1 cellular context compared by ENCODE assay signal in the genomic region with DNA sequence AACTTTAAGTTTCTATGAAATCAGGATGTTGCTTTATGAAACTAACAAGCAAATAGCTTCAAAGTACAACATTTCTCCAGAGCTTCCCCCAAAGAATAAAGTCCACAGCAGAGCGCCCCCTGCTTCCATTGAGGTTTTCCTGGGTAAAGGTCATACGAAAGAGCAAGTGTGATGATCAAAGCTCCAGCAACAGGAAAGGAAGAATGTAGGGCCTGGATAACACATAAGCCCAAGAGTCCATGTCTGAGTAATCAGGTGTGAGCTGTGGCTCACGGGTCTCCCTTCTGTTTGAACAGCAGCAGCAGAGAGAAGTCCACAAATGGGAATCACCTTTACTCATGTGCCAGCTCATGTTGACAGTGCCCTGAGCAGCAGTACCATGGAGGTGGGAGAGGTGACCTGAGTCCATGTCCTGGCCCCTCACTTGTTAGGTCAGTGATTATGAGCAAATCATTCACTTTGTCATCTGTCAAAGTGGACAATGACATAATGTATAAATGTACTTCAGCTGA.
TF ChIP-seq lines count a peak whose summit lies in the region.

No MANE protein-coding gene starts in this region.

TF ChIP-seq in HepG2, 621 proteins besides CTCF, POLR2A, EP300 and RAD21 (continued from another document and continues in another):
- TF ChIP-seq, protein P1, sequence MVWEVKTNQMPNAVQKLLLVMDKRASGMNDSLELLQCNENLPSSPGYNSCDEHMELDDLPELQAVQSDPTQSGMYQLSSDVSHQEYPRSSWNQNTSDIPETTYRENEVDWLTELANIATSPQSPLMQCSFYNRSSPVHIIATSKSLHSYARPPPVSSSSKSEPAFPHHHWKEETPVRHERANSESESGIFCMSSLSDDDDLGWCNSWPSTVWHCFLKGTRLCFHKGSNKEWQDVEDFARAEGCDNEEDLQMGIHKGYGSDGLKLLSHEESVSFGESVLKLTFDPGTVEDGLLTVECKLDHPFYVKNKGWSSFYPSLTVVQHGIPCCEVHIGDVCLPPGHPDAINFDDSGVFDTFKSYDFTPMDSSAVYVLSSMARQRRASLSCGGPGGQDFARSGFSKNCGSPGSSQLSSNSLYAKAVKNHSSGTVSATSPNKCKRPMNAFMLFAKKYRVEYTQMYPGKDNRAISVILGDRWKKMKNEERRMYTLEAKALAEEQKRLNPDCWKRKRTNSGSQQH (CRISPR knock-in tag; IDR thresholded peaks at IDR 0.05; ENCODE audit: low read depth): 0 out of 2 replicates have a peak, but pooled peaks have one; percentile 14
- TF ChIP-seq, protein P2, sequence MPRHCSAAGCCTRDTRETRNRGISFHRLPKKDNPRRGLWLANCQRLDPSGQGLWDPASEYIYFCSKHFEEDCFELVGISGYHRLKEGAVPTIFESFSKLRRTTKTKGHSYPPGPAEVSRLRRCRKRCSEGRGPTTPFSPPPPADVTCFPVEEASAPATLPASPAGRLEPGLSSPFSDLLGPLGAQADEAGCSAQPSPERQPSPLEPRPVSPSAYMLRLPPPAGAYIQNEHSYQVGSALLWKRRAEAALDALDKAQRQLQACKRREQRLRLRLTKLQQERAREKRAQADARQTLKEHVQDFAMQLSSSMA (CRISPR knock-in tag; IDR thresholded peaks at IDR 0.05): no peak
- TF ChIP-seq ZNF547 (CRISPR knock-in tag; IDR thresholded peaks at IDR 0.05): no peak
- TF ChIP-seq GABPB1 (CRISPR knock-in tag; IDR thresholded peaks at IDR 0.05): no peak; the same call in 1 of the 2 replicates
- TF ChIP-seq, protein P3, sequence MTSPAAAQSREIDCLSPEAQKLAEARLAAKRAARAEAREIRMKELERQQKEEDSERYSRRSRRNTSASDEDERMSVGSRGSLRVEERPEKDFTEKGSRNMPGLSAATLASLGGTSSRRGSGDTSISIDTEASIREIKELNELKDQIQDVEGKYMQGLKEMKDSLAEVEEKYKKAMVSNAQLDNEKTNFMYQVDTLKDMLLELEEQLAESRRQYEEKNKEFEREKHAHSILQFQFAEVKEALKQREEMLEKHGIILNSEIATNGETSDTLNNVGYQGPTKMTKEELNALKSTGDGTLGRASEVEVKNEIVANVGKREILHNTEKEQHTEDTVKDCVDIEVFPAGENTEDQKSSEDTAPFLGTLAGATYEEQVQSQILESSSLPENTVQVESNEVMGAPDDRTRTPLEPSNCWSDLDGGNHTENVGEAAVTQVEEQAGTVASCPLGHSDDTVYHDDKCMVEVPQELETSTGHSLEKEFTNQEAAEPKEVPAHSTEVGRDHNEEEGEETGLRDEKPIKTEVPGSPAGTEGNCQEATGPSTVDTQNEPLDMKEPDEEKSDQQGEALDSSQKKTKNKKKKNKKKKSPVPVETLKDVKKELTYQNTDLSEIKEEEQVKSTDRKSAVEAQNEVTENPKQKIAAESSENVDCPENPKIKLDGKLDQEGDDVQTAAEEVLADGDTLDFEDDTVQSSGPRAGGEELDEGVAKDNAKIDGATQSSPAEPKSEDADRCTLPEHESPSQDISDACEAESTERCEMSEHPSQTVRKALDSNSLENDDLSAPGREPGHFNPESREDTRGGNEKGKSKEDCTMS (CRISPR knock-in tag; conservative IDR thresholded peaks at IDR 0.05): no peak
- no peak for TF ChIP-seq ZNF256 (CRISPR knock-in tag; conservative IDR thresholded peaks at IDR 0.05)
- TF ChIP-seq ZNF569 (CRISPR knock-in tag; IDR thresholded peaks at IDR 0.05; ENCODE audit: borderline replicate concordance): no peak
- TF ChIP-seq ZNF33B (CRISPR knock-in tag; IDR thresholded peaks at IDR 0.05): no peak
- TF ChIP-seq, protein P4, sequence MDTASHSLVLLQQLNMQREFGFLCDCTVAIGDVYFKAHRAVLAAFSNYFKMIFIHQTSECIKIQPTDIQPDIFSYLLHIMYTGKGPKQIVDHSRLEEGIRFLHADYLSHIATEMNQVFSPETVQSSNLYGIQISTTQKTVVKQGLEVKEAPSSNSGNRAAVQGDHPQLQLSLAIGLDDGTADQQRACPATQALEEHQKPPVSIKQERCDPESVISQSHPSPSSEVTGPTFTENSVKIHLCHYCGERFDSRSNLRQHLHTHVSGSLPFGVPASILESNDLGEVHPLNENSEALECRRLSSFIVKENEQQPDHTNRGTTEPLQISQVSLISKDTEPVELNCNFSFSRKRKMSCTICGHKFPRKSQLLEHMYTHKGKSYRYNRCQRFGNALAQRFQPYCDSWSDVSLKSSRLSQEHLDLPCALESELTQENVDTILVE (CRISPR knock-in tag; IDR thresholded peaks at IDR 0.05): no peak
- no peak for TF ChIP-seq ETV6 (CRISPR knock-in tag; conservative IDR thresholded peaks at IDR 0.05)
- TF ChIP-seq, protein P5, sequence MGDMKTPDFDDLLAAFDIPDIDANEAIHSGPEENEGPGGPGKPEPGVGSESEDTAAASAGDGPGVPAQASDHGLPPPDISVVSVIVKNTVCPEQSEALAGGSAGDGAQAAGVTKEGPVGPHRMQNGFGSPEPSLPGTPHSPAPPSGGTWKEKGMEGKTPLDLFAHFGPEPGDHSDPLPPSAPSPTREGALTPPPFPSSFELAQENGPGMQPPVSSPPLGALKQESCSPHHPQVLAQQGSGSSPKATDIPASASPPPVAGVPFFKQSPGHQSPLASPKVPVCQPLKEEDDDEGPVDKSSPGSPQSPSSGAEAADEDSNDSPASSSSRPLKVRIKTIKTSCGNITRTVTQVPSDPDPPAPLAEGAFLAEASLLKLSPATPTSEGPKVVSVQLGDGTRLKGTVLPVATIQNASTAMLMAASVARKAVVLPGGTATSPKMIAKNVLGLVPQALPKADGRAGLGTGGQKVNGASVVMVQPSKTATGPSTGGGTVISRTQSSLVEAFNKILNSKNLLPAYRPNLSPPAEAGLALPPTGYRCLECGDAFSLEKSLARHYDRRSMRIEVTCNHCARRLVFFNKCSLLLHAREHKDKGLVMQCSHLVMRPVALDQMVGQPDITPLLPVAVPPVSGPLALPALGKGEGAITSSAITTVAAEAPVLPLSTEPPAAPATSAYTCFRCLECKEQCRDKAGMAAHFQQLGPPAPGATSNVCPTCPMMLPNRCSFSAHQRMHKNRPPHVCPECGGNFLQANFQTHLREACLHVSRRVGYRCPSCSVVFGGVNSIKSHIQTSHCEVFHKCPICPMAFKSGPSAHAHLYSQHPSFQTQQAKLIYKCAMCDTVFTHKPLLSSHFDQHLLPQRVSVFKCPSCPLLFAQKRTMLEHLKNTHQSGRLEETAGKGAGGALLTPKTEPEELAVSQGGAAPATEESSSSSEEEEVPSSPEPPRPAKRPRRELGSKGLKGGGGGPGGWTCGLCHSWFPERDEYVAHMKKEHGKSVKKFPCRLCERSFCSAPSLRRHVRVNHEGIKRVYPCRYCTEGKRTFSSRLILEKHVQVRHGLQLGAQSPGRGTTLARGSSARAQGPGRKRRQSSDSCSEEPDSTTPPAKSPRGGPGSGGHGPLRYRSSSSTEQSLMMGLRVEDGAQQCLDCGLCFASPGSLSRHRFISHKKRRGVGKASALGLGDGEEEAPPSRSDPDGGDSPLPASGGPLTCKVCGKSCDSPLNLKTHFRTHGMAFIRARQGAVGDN (CRISPR knock-in tag; IDR thresholded peaks at IDR 0.05): no peak
- TF ChIP-seq, protein P6, sequence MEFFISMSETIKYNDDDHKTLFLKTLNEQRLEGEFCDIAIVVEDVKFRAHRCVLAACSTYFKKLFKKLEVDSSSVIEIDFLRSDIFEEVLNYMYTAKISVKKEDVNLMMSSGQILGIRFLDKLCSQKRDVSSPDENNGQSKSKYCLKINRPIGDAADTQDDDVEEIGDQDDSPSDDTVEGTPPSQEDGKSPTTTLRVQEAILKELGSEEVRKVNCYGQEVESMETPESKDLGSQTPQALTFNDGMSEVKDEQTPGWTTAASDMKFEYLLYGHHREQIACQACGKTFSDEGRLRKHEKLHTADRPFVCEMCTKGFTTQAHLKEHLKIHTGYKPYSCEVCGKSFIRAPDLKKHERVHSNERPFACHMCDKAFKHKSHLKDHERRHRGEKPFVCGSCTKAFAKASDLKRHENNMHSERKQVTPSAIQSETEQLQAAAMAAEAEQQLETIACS (CRISPR knock-in tag; IDR thresholded peaks at IDR 0.05): no peak
- TF ChIP-seq POGZ (CRISPR knock-in tag; IDR thresholded peaks at IDR 0.05): peak; percentile 55
- TF ChIP-seq NPAS2 (CRISPR knock-in tag; IDR thresholded peaks at IDR 0.05; ENCODE audit: borderline replicate concordance): no peak
- peak; percentile 92 for TF ChIP-seq ZBTB21 (CRISPR knock-in tag; IDR thresholded peaks at IDR 0.05)
- TF ChIP-seq, protein P7, sequence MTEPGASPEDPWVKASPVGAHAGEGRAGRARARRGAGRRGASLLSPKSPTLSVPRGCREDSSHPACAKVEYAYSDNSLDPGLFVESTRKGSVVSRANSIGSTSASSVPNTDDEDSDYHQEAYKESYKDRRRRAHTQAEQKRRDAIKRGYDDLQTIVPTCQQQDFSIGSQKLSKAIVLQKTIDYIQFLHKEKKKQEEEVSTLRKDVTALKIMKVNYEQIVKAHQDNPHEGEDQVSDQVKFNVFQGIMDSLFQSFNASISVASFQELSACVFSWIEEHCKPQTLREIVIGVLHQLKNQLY (CRISPR knock-in tag; IDR thresholded peaks at IDR 0.05): peak; percentile 29; the same call in 1 of the 2 replicates
- TF ChIP-seq ZBTB3 (CRISPR knock-in tag; IDR thresholded peaks at IDR 0.05; ENCODE audit: borderline replicate concordance, low read depth): no peak
- TF ChIP-seq IKZF1 (IDR thresholded peaks at IDR 0.05): no peak
- no peak for TF ChIP-seq ZNF235 (CRISPR knock-in tag; IDR thresholded peaks at IDR 0.05; ENCODE audit: borderline replicate concordance)
- TF ChIP-seq, protein P8, sequence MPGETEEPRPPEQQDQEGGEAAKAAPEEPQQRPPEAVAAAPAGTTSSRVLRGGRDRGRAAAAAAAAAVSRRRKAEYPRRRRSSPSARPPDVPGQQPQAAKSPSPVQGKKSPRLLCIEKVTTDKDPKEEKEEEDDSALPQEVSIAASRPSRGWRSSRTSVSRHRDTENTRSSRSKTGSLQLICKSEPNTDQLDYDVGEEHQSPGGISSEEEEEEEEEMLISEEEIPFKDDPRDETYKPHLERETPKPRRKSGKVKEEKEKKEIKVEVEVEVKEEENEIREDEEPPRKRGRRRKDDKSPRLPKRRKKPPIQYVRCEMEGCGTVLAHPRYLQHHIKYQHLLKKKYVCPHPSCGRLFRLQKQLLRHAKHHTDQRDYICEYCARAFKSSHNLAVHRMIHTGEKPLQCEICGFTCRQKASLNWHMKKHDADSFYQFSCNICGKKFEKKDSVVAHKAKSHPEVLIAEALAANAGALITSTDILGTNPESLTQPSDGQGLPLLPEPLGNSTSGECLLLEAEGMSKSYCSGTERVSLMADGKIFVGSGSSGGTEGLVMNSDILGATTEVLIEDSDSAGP (CRISPR knock-in tag; IDR thresholded peaks at IDR 0.05; ENCODE audit: borderline replicate concordance): no peak
- TF ChIP-seq HDAC2 (CRISPR knock-in tag; IDR thresholded peaks at IDR 0.05): peak; percentile 45; the same call in 1 of the 2 replicates
- no peak for TF ChIP-seq NR1H2 (CRISPR knock-in tag; IDR thresholded peaks at IDR 0.05; ENCODE audit: borderline replicate concordance, low read depth)
- TF ChIP-seq, protein P9, sequence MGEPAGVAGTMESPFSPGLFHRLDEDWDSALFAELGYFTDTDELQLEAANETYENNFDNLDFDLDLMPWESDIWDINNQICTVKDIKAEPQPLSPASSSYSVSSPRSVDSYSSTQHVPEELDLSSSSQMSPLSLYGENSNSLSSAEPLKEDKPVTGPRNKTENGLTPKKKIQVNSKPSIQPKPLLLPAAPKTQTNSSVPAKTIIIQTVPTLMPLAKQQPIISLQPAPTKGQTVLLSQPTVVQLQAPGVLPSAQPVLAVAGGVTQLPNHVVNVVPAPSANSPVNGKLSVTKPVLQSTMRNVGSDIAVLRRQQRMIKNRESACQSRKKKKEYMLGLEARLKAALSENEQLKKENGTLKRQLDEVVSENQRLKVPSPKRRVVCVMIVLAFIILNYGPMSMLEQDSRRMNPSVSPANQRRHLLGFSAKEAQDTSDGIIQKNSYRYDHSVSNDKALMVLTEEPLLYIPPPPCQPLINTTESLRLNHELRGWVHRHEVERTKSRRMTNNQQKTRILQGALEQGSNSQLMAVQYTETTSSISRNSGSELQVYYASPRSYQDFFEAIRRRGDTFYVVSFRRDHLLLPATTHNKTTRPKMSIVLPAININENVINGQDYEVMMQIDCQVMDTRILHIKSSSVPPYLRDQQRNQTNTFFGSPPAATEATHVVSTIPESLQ (CRISPR knock-in tag; conservative IDR thresholded peaks at IDR 0.05): no peak
- no peak for TF ChIP-seq TCF12 (IDR thresholded peaks at IDR 0.05)
- no peak for TF ChIP-seq TCF12 (CRISPR knock-in tag; IDR thresholded peaks at IDR 0.05)
- TF ChIP-seq AGO1 (IDR thresholded peaks at IDR 0.05; ENCODE audit: low read depth, low read length, poor library complexity, severe bottlenecking): no peak
- peak; percentile 72 for TF ChIP-seq MIXL1 (CRISPR knock-in tag; IDR thresholded peaks at IDR 0.05)
- TF ChIP-seq GTF3A (CRISPR knock-in tag; conservative IDR thresholded peaks at IDR 0.05): no peak
- no peak for TF ChIP-seq SRSF4 (IDR thresholded peaks at IDR 0.05; ENCODE audit: low read depth, low read length, poor library complexity, severe bottlenecking)
- no peak for TF ChIP-seq ZNF382 (CRISPR knock-in tag; IDR thresholded peaks at IDR 0.05; ENCODE audit: borderline replicate concordance)
- TF ChIP-seq KLF13 (CRISPR knock-in tag; IDR thresholded peaks at IDR 0.05): no peak
- no peak; the same call in 1 of the 2 replicates for TF ChIP-seq MTA1 (CRISPR knock-in tag; IDR thresholded peaks at IDR 0.05; ENCODE audit: borderline replicate concordance)
- no peak for TF ChIP-seq ZNF260 (CRISPR knock-in tag; IDR thresholded peaks at IDR 0.05; ENCODE audit: borderline replicate concordance, low read depth)
- TF ChIP-seq, protein P10, sequence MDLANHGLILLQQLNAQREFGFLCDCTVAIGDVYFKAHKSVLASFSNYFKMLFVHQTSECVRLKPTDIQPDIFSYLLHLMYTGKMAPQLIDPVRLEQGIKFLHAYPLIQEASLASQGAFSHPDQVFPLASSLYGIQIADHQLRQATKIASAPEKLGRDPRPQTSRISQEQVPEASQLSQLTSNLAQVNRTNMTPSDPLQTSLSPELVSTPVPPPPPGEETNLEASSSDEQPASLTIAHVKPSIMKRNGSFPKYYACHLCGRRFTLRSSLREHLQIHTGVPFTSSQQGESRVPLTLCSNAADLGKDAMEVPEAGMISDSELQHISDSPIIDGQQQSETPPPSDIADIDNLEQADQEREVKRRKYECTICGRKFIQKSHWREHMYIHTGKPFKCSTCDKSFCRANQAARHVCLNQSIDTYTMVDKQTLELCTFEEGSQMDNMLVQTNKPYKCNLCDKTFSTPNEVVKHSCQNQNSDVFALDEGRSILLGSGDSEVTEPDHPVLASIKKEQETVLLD (CRISPR knock-in tag; IDR thresholded peaks at IDR 0.05; ENCODE audit: low read depth): 0 out of 2 replicates have a peak, but pooled peaks have one; percentile 32
- TF ChIP-seq MED13 (CRISPR knock-in tag; IDR thresholded peaks at IDR 0.05): no peak
- TF ChIP-seq PRPF4 (IDR thresholded peaks at IDR 0.05; ENCODE audit: low read depth, low read length, poor library complexity, severe bottlenecking): no peak
- TF ChIP-seq NCOR1 (IDR thresholded peaks at IDR 0.05; ENCODE audit: borderline replicate concordance, low read length): peak; percentile 91
- TF ChIP-seq, protein P11, sequence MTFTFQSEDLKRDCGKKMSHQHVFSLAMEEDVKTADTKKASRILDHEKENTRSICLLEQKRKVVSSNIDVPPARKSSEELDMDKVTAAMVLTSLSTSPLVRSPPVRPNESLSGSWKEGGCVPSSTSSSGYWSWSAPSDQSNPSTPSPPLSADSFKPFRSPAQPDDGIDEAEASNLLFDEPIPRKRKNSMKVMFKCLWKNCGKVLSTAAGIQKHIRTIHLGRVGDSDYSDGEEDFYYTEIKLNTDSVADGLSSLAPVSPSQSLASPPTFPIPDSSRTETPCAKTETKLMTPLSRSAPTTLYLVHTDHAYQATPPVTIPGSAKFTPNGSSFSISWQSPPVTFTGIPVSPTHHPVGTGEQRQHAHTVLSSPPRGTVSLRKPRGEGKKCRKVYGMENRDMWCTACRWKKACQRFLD (CRISPR knock-in tag; IDR thresholded peaks at IDR 0.05; ENCODE audit: borderline replicate concordance): no peak
- peak; percentile 83; the same call in 1 of the 2 replicates for TF ChIP-seq ZNF644 (CRISPR knock-in tag; IDR thresholded peaks at IDR 0.05; ENCODE audit: low read depth)
- 0 out of 2 replicates have a peak, but pooled peaks have one; percentile 43 for TF ChIP-seq ZKSCAN8 (CRISPR knock-in tag; IDR thresholded peaks at IDR 0.05; ENCODE audit: borderline replicate concordance)
- TF ChIP-seq HOXA5 (CRISPR knock-in tag; IDR thresholded peaks at IDR 0.05): no peak
- TF ChIP-seq ZNF776 (CRISPR knock-in tag; IDR thresholded peaks at IDR 0.05): no peak
